In the genomic region with DNA sequence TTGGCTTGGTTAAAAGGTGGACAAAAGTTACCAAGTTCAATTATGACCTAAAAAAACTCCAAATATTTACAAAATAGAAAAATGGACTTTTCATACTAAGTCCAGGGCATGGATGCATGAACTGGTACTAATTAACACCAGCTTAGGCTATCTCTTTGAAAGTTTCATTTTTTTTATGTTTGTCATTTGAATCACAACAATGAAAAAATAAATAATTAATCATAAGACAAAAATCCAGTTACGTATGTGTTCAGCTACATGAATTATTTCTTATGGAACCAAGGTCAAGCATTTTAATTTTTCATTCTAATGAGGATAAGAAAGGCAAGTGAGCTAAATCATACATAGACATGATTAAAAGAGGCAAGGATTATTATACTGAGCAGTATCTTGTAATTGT, we compare ENCODE assay signal across 28 cellular contexts. TPM values are rescaled to one million over a fixed set of nuclear protein-coding genes. Genes with fewer than 3 reads are reported as not detected.
"Had no signal": no experiment of that assay in that cellular context is flagged by ENCODE, and none has a peak within 500 bp of the region (broad histone marks: within the 10 kb centered on the region; RNA-seq: fewer than 3 reads in every experiment).

No MANE protein-coding gene starts in this region.

- ATAC-seq: activated CD8-positive, alpha-beta T cell treated with anti-CD3 and anti-CD28 coated beads, Interleukin-2, amount 10 ng/mL, durations not matched to agents 7 days and 5 days; activated naive CD4-positive, alpha-beta T cell treated with anti-CD3 and anti-CD28 coated beads, Interleukin-2, amount 50 U/mL, for 72 hours; activated naive CD8-positive, alpha-beta T cell treated with anti-CD3 and anti-CD28 coated beads, Interleukin-2, amount 50 U/mL, for 24 hours; WTC11 had no signal

- H3K4me1 ChIP-seq: Peyer's patch had no signal

- H3K9me3 ChIP-seq: Peyer's patch, SJCRH30 had no signal

- H3K36me3 ChIP-seq: cardiac muscle cell, Peyer's patch, SJCRH30 had no signal

- H3K4me3 ChIP-seq: cardiac muscle cell, Peyer's patch, SJCRH30 had no signal

- H3K27ac ChIP-seq: cardiac muscle cell, Peyer's patch, RWPE1, SJCRH30 had no signal

- H3K27me3 ChIP-seq: cardiac muscle cell, Peyer's patch, SJCRH30 had no signal

- DNase-seq: activated CD4-positive, alpha-beta T cell treated with anti-CD3 and anti-CD28 coated beads for 48 hours; activated CD4-positive, alpha-beta T cell treated with anti-CD3 and anti-CD28 coated beads, Interleukin-2, amount 50 U/mL, for 4 hours; activated CD4-positive, CD25-positive, alpha-beta regulatory T cell treated with anti-CD3 and anti-CD28 coated beads, Interleukin-2, amount 50 U/mL, for 72 hours; activated CD8-positive, alpha-beta T cell treated with anti-CD3 and anti-CD28 coated beads, Interleukin-2, amount 10 ng/mL, durations not matched to agents 7 days and 5 days; activated effector memory CD4-positive, alpha-beta T cell treated with anti-CD3 and anti-CD28 coated beads, Interleukin-2, amount 50 U/mL, for 16 hours; activated naive CD4-positive, alpha-beta T cell treated with Interleukin-2 at 50 U/mL for 16 hours; activated naive CD8-positive, alpha-beta T cell treated with anti-CD3 and anti-CD28 coated beads, Interleukin-2, amount 50 U/mL, for 24 hours; activated T-cell treated with anti-CD3 and anti-CD28 coated beads, Interleukin-2, amount 50 U/mL, for 24 hours; amygdala; KG1; NCI-H1092; NCI-H1694; NCI-H2029; NCI-H2107; NCI-H2171 treated with DMSO at 0.1 percent for 48 hours; NCI-H345; NCI-H510A; NCI-H69; Peyer's patch; Right ventricle myocardium superior; SJCRH30 had no signal

RNA-seq across cellular contexts. Expression of a gene that starts 23.7 kb away (rescaled TPM):
- total RNA-seq: activated CD8-positive, alpha-beta T cell treated with anti-CD3 and anti-CD28 coated beads, Interleukin-2, amount 10 ng/mL, durations not matched to agents 7 days and 5 days; activated naive CD4-positive, alpha-beta T cell treated with anti-CD3 and anti-CD28 coated beads, Interleukin-2, amount 50 U/mL, for 72 hours; astrocyte; cardiac muscle cell; LHCN-M2; M059J; Peyer's patch; Right ventricle myocardium superior; SJCRH30 had no signal
- polyA plus RNA-seq: cardiac muscle cell had no signal
